In genomic region chr1:55272994-55273393, GRCh38 we compare ENCODE assay signal across 14 cellular contexts.
"Had no signal": no experiment of that assay in that cellular context is flagged by ENCODE, and none has a peak within 500 bp of the region (broad histone marks: within the 10 kb centered on the region; RNA-seq: fewer than 3 reads in every experiment).

No MANE protein-coding gene starts in this region.

- H3K27me3 Mint-ChIP-seq: T-cell had no signal

- H3K4me3 Mint-ChIP-seq: activated CD4-positive, alpha-beta T cell treated with anti-CD3 and anti-CD28 coated beads, Interleukin-2, amount 10 ng/mL, durations not matched to agents 24 days and 14 days; activated naive CD4-positive, alpha-beta T cell treated with anti-CD3 and anti-CD28 coated beads for 36 hours; T-cell had no signal

- H3K36me3 Mint-ChIP-seq: T-cell had no signal

- H3K9me3 Mint-ChIP-seq: activated CD4-positive, alpha-beta T cell treated with anti-CD3 and anti-CD28 coated beads, Interleukin-2, amount 10 ng/mL, durations not matched to agents 24 days and 14 days had no signal

- FAIRE-seq: urothelium cell line had no signal

- H3K27ac Mint-ChIP-seq: activated naive CD4-positive, alpha-beta T cell treated with anti-CD3 and anti-CD28 coated beads for 36 hours; T-cell had no signal

- DNase-seq: activated CD4-positive, alpha-beta T cell treated with anti-CD3 and anti-CD28 coated beads, Interleukin-2, amount 10 ng/mL, durations not matched to agents 24 days and 14 days; activated CD4-positive, CD25-positive, alpha-beta regulatory T cell; activated naive CD4-positive, alpha-beta T cell treated with anti-CD3 and anti-CD28 coated beads for 36 hours; aorta; left cardiac atrium; naive thymus-derived CD8-positive, alpha-beta T cell; spleen; stimulated activated CD4-positive, alpha-beta T cell treated with anti-CD3 and anti-CD28 coated beads, Interleukin-4, amount 100 ng/mL, for 4 hours; stimulated activated naive CD4-positive, alpha-beta T cell; substantia nigra; T-cell; T-helper 9 cell had no signal

- ATAC-seq: esophagus mucosa; left cardiac atrium; naive thymus-derived CD8-positive, alpha-beta T cell; T-cell had no signal
